Comparison of ENCODE assay signal across 25 cellular contexts in the genomic region with DNA sequence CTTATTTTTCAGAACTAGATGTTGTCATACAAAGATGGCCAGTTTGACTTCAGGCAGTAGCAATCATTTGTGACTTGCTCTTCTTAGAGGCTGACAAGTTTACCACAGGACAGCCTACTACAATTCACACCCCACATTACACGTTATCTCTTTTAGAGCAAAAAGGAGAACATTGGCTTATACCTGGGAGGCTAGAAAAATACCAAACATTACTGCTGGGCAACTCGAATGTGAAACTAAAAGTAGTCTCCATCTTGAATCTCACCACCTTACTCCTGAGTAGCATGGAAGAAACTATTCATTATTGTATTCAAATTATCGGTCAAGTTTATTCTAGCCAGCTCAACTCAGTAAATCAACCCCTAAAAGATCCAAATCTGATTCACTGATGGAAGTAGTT.
A peak's percentile ranks its signal among the peaks of the same experiment; 100 is the strongest.
DNase-seq lines count a peak whose midpoint lies in the region; ATAC-seq and TF ChIP-seq lines count a peak whose summit lies in the region.
"Had no signal": no experiment of that assay in that cellular context is flagged by ENCODE, and none has a peak within 500 bp of the region (broad histone marks: within the 10 kb centered on the region; RNA-seq: fewer than 3 reads in every experiment).

No MANE protein-coding gene starts in this region.

- no TSS peak for BruUV-seq in PC-9 (replicated peaks; lab: Mats Ljungman, UMichigan)

- no peak overlapping the region for H3K4me3 ChIP-seq in PC-9
- no peak overlapping the region for H3K4me3 ChIP-seq in esophagus squamous epithelium
- H3K4me3 ChIP-seq: MG63 had no signal

- peak; percentile 62 for ATAC-seq in GM18498 (IDR thresholded peaks at IDR 0.05; ENCODE audit: unreplicated experiment)
- ATAC-seq in GM18907 (IDR thresholded peaks at IDR 0.05; ENCODE audit: unreplicated experiment): peak; percentile 44
- ATAC-seq in HG02981 (IDR thresholded peaks at IDR 0.05; ENCODE audit: unreplicated experiment): peak; percentile 40
- ATAC-seq in GM21576 (IDR thresholded peaks at IDR 0.05; ENCODE audit: unreplicated experiment): no peak
- ATAC-seq: Panc1 had no signal

- H2AFZ ChIP-seq in PC-9: peak overlapping the region; percentile 40

- H3K4me1 ChIP-seq in PC-9 (replicated peaks; ENCODE audit: insufficient read depth) (no peaks in the 10 kb centered on the region), esophagus squamous epithelium (no peaks in the 10 kb centered on the region)

- H3K27ac ChIP-seq in PC-9 (no peak overlapping the region), esophagus squamous epithelium (no peak overlapping the region)
- H3K27ac ChIP-seq: 22Rv1, RWPE1 had no signal

- no peak overlapping the region for H3K4me2 ChIP-seq in PC-9

- no peaks in the 10 kb centered on the region for H3K27me3 ChIP-seq in PC-9 (ENCODE audit: insufficient read depth, low read depth)
- no peaks in the 10 kb centered on the region for H3K27me3 ChIP-seq in esophagus squamous epithelium
- H3K27me3 ChIP-seq: MG63 had no signal

- DNase-seq in PC-9: no peak
- no peak for DNase-seq in esophagus squamous epithelium (lab: John Stamatoyannopoulos, UW)
- DNase-seq in activated CD4-positive, CD25-positive, alpha-beta regulatory T cell treated with anti-CD3 and anti-CD28 coated beads, Interleukin-2, amount 50 U/mL, for 72 hours: no peak
- DNase-seq: Calu3; CD8-positive, alpha-beta memory T cell; DMS79 treated with DMSO at 0.1 percent for 48 hours; GF-D8; IMR-90; KG1; MG63; NCI-H1417; NCI-H1694; NCI-H2029 treated with DMSO at 0.1 percent for 48 hours; NCI-H446 treated with DMSO at 0.1 percent for 48 hours; NCI-H526; NCI-H82; SHP77; T-helper 1 cell had no signal

- POLR2A ChIA-PET in PC-9 (lab: Charles Lee; ENCODE audit: unreplicated experiment): no interaction called here

- intact Hi-C loops in PC-9 (cut with micrococcal nuclease; ENCODE audit: unreplicated experiment): no loop called here
- intact Hi-C loops in esophagus squamous epithelium (cut with DNase I): no loop called here

- TF ChIP-seq CTCF in PC-9 (conservative IDR thresholded peaks at IDR 0.05) (no peak), esophagus squamous epithelium (IDR thresholded peaks at IDR 0.05) (no peak)

- no peaks in the 10 kb centered on the region for H3K9me2 ChIP-seq in PC-9 (ENCODE audit: insufficient read depth)

- TF ChIP-seq POLR2A in esophagus squamous epithelium (IDR thresholded peaks at IDR 0.05): no peak

- H3K9me3 ChIP-seq in PC-9 (ENCODE audit: insufficient read depth, low read depth) (no peaks in the 10 kb centered on the region), esophagus squamous epithelium (no peaks in the 10 kb centered on the region)
- H3K9me3 ChIP-seq: MG63 had no signal

- no peaks in the 10 kb centered on the region for H4K20me1 ChIP-seq in PC-9 (ENCODE audit: insufficient read depth)

- no peaks in the 10 kb centered on the region for H3F3A ChIP-seq in PC-9 (ENCODE audit: insufficient read depth, low read depth)

- 53 to 58% methylated on average over 3 of the region's 3 CpGs for WGBS in esophagus squamous epithelium, 2 donors

- H3K36me3 ChIP-seq in PC-9 (ENCODE audit: low read depth) (no peaks in the 10 kb centered on the region), esophagus squamous epithelium (no peaks in the 10 kb centered on the region)
- H3K36me3 ChIP-seq: MG63 had no signal

- no peaks in the 10 kb centered on the region for H3K79me2 ChIP-seq in PC-9 (ENCODE audit: low read depth)

- CTCF ChIA-PET in PC-9 (lab: Charles Lee): no interaction called here
